ENCODE assay signal across 9 cellular contexts in genomic region chr6:153130515-153131036, GRCh38. TPM values are rescaled to one million over a fixed set of nuclear protein-coding genes. Genes with fewer than 3 reads are reported as not detected.
DNase-seq lines count a peak whose midpoint lies in the region; ATAC-seq and TF ChIP-seq lines count a peak whose summit lies in the region.
"Had no signal": no experiment of that assay in that cellular context is flagged by ENCODE, and none has a peak within 500 bp of the region (broad histone marks: within the 10 kb centered on the region; RNA-seq: fewer than 3 reads in every experiment).

No MANE protein-coding gene starts in this region.

- peak overlapping the region; percentile 39; the same call in 1 of the 2 replicates for H3K27ac ChIP-seq in 22Rv1
- H3K27ac ChIP-seq in ascending aorta, result peak overlapping the region; percentile 36 to 83
- H3K27ac ChIP-seq: epithelial cell of prostate had no signal

- H3K27ac Mint-ChIP-seq in stimulated activated naive B cell treated with anti-CD40 and anti-IgM and Interleukin-4, amounts not matched to agents 10 μg/mL and 1 μg/mL and 100 μg/mL, for 72 hours, result no peak overlapping the region

- intact Hi-C loops in ascending aorta (cut with DNase I), result loop anchor here (2.0 to 5.0 kb wide), 2 partner anchors 22 to 92 kb away; no protein-coding TSS in a partner anchor

- H3K27me3 ChIP-seq in ascending aorta, result no peaks in the 10 kb centered on the region

- no peaks in the 10 kb centered on the region for H3K9me3 ChIP-seq in ascending aorta

- TF ChIP-seq CTCF in 22Rv1 (IDR thresholded peaks at IDR 0.05) (no peak), ascending aorta (IDR thresholded peaks at IDR 0.05) (no peak)

- H3K4me1 ChIP-seq in ascending aorta, result peaks cover 3 to 5% of the 10 kb centered on the region in 2 donors

- no peaks in the 10 kb centered on the region for H3K36me3 Mint-ChIP-seq in stimulated activated naive B cell treated with anti-CD40 and anti-IgM and Interleukin-4, amounts not matched to agents 10 μg/mL and 1 μg/mL and 100 μg/mL, for 72 hours

- peak overlapping the region; percentile 61 to 80 for H3K4me3 ChIP-seq in ascending aorta

- peak overlapping the region; percentile 79 to 85 for H3K4me3 Mint-ChIP-seq in stimulated activated naive B cell treated with anti-CD40 and anti-IgM and Interleukin-4, amounts not matched to agents 10 μg/mL and 1 μg/mL and 100 μg/mL, for 72 hours

- peaks cover 40 to 60% of the 10 kb centered on the region in 2 donors for H3K27me3 Mint-ChIP-seq in stimulated activated naive B cell treated with anti-CD40 and anti-IgM and Interleukin-4, amounts not matched to agents 10 μg/mL and 1 μg/mL and 100 μg/mL, for 72 hours

- H3K36me3 ChIP-seq in ascending aorta, result no peaks in the 10 kb centered on the region

- DNase-seq in ascending aorta (ENCODE audit: low spot score in 2 of 2) (no peak), iPS-NIHi7 (ENCODE audit: extremely low spot score) (peak; percentile 28), NCI-H774 (lab: John Stamatoyannopoulos, UW) (no peak)
- DNase-seq in stimulated activated naive B cell treated with anti-CD40 and anti-IgM and Interleukin-4, amounts not matched to agents 10 μg/mL and 1 μg/mL and 100 μg/mL, for 72 hours, result no peak

- ATAC-seq in GM18511 (IDR thresholded peaks at IDR 0.05; ENCODE audit: unreplicated experiment), result peak; percentile 17
- peak; percentile 18 for ATAC-seq in HG03108 (IDR thresholded peaks at IDR 0.05; ENCODE audit: unreplicated experiment)
- ATAC-seq in stimulated activated naive B cell treated with anti-CD40 and anti-IgM and Interleukin-4, amounts not matched to agents 10 μg/mL and 1 μg/mL and 100 μg/mL, for 72 hours (replicated peaks), result peak in 1 of 2 donors; percentile 38
- no peak for ATAC-seq in HG03039 (IDR thresholded peaks at IDR 0.05; ENCODE audit: unreplicated experiment)

- peaks cover 14 to 24% of the 10 kb centered on the region in 2 donors for H3K4me1 Mint-ChIP-seq in stimulated activated naive B cell treated with anti-CD40 and anti-IgM and Interleukin-4, amounts not matched to agents 10 μg/mL and 1 μg/mL and 100 μg/mL, for 72 hours

- peaks cover 3 to 4% of the 10 kb centered on the region in 2 donors for H3K9me3 Mint-ChIP-seq in stimulated activated naive B cell treated with anti-CD40 and anti-IgM and Interleukin-4, amounts not matched to agents 10 μg/mL and 1 μg/mL and 100 μg/mL, for 72 hours

RNA-seq across cellular contexts. Expression of gene RGS17, which starts 0.5 kb away (rescaled TPM):
- not detected for total RNA-seq in ascending aorta
